8 cellular contexts compared by ENCODE assay signal in the genomic region with DNA sequence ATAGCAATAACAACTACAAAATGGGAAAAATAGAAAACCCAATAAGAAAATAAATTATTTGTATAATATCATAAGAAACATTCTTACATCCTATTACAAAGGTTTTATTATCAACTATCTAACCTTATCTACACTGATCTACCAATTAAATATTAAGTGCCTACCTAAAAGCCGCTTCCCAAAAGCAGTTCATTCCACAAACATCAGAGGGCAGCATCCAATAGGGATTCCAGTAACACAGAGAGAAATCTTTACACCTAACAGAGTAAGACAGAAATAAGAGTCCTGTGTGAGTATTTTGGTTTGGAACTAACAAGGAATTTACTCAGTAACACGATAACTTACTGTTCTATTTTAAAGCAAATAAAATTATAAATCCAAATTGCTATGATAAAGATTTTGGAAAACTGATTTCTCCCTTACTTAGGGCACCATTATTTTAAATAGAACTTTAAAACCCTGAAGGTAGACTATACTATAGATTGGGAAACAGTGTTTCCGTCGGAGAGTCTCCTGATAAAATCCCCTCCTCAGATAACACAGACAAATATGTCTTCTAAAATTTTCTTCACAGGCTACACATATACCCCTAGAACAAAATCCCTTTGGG. TPM values are rescaled to one million over a fixed set of nuclear protein-coding genes. Genes with fewer than 3 reads are reported as not detected.
DNase-seq lines count a peak whose midpoint lies in the region; ATAC-seq, FAIRE-seq and TF ChIP-seq lines count a peak whose summit lies in the region.

No MANE protein-coding gene starts in this region.

- H3K4me1 Mint-ChIP-seq in mesothelial cell of epicardium: peaks cover 16% of the 10 kb centered on the region
- H3K4me1 Mint-ChIP-seq in activated naive CD8-positive, alpha-beta T cell treated with anti-CD3 and anti-CD28 coated beads, Interleukin-2, amount 50 U/mL, for 24 hours: peaks cover 36% of the 10 kb centered on the region

- no peaks in the 10 kb centered on the region for H3K27me3 Mint-ChIP-seq in mesothelial cell of epicardium (ENCODE audit: low read depth)
- H3K27me3 Mint-ChIP-seq in activated naive CD8-positive, alpha-beta T cell treated with anti-CD3 and anti-CD28 coated beads, Interleukin-2, amount 50 U/mL, for 24 hours: no peaks in the 10 kb centered on the region

- peaks cover 4% of the 10 kb centered on the region for H3K36me3 Mint-ChIP-seq in mesothelial cell of epicardium
- no peaks in the 10 kb centered on the region for H3K36me3 Mint-ChIP-seq in activated naive CD8-positive, alpha-beta T cell treated with anti-CD3 and anti-CD28 coated beads, Interleukin-2, amount 50 U/mL, for 24 hours (ENCODE audit: low read depth)

- CTCF ChIA-PET in Panc1 (lab: Charles Lee): no interaction called here

- H3K4me1 ChIP-seq in Panc1 (ENCODE audit: control insufficient read depth, insufficient read depth, low read length): peaks cover 10% of the 10 kb centered on the region; the same call in 1 of the 2 replicates

- H3K27ac ChIP-seq in Panc1 (ENCODE audit: low read length): no peak overlapping the region

- no peak overlapping the region for H3K4me3 ChIP-seq in Panc1 (ENCODE audit: low read depth in 2 of 2, low read length in 2 of 2)

- no TSS peak for BruUV-seq in Panc1 (replicated peaks; lab: Mats Ljungman, UMichigan)

- intact Hi-C loops in Panc1 (cut with micrococcal nuclease; ENCODE audit: unreplicated experiment): loop anchor here (5.0 kb wide), 1 partner anchor 203 kb away; no protein-coding TSS in a partner anchor

- peak overlapping the region; percentile 3 for H3K27ac Mint-ChIP-seq in mesothelial cell of epicardium
- no peak overlapping the region for H3K27ac Mint-ChIP-seq in activated naive CD8-positive, alpha-beta T cell treated with anti-CD3 and anti-CD28 coated beads, Interleukin-2, amount 50 U/mL, for 24 hours

- ATAC-seq in Panc1 (peak; percentile 78; the same call in 1 of the 2 replicates), GM19397 (IDR thresholded peaks at IDR 0.05; ENCODE audit: unreplicated experiment) (no peak)
- no peak for ATAC-seq in activated naive CD8-positive, alpha-beta T cell treated with anti-CD3 and anti-CD28 coated beads, Interleukin-2, amount 50 U/mL, for 24 hours

- no peaks in the 10 kb centered on the region for H3K9me3 ChIP-seq in Panc1 (ENCODE audit: control insufficient read depth, insufficient read depth, low read depth, low read length)

- in situ Hi-C loops in Panc1 (cut with HindIII; ENCODE audit: low pct_unique_long_range_greater_than_20kb, low sequenced_read_pairs): no loop called here

- POLR2A ChIA-PET in Panc1 (lab: Charles Lee): no interaction called here

- no peak overlapping the region for H3K4me3 Mint-ChIP-seq in mesothelial cell of epicardium
- H3K4me3 Mint-ChIP-seq in activated naive CD8-positive, alpha-beta T cell treated with anti-CD3 and anti-CD28 coated beads, Interleukin-2, amount 50 U/mL, for 24 hours: no peak overlapping the region

- no peak for FAIRE-seq in HTR-8/SVneo (lab: Jason Lieb, UNC)
- peak; percentile 95 for FAIRE-seq in endometrium (lab: Jason Lieb, UNC)

- DNase-seq in DMS153 (lab: John Stamatoyannopoulos, UW): peak; percentile 15
- DNase-seq in HTR-8/SVneo (ENCODE audit: insufficient read length, low spot score): peak; percentile 46
- DNase-seq in Panc1 (ENCODE audit: low read depth, low spot score): no peak
- DNase-seq in mesothelial cell of epicardium (ENCODE audit: low spot score in 2 of 2, unreplicated experiment in 2 of 2): no peak
- no peak for DNase-seq in activated naive CD8-positive, alpha-beta T cell treated with anti-CD3 and anti-CD28 coated beads, Interleukin-2, amount 50 U/mL, for 24 hours
- DNase-seq in HPDE6-E6E7 (ENCODE audit: extremely low spot score): no peak

- no peaks in the 10 kb centered on the region for H3K9me3 Mint-ChIP-seq in mesothelial cell of epicardium
- H3K9me3 Mint-ChIP-seq in activated naive CD8-positive, alpha-beta T cell treated with anti-CD3 and anti-CD28 coated beads, Interleukin-2, amount 50 U/mL, for 24 hours: no peaks in the 10 kb centered on the region

- no peaks in the 10 kb centered on the region for H3K27me3 ChIP-seq in Panc1 (ENCODE audit: control insufficient read depth, insufficient read depth, low read length)

- no peaks in the 10 kb centered on the region for H3K36me3 ChIP-seq in Panc1 (ENCODE audit: control insufficient read depth, insufficient read depth, low read length)

- TF ChIP-seq CTCF in Panc1 (IDR thresholded peaks at IDR 0.05) (peak; percentile 78; the same call in 1 of the 2 replicates), mesothelial cell of epicardium (IDR thresholded peaks at IDR 0.05; ENCODE audit: unreplicated experiment) (peak; percentile 42)

RNA-seq across cellular contexts. Expression of a gene that starts 15.0 kb away (rescaled TPM):
- 17.4 TPM for total RNA-seq in Panc1 (2021; ENCODE audit: unreplicated experiment)
- polyA plus RNA-seq in Panc1 (2012; ENCODE audit: insufficient read length): 6.5 TPM
- 36.3 to 39.8 TPM (median 38.1 TPM) in 3 replicates for total RNA-seq in mesothelial cell of epicardium

Comparison
In these comparisons a context has a peak if more than half of its experiments do, and no peak if none do; other contexts are left out.
1. DNase-seq: peak in DMS153 (single experiment) and HTR-8/SVneo (single experiment); none in Panc1 (single experiment), mesothelial cell of epicardium (0 of 2), activated naive CD8-positive, alpha-beta T cell treated with anti-CD3 and anti-CD28 coated beads, Interleukin-2, amount 50 U/mL, for 24 hours (single experiment) and HPDE6-E6E7 (single experiment).